In genomic region chr7:8785081-8785480, GRCh38 we compare ENCODE assay signal across 31 cellular contexts.
"Had no signal": no experiment of that assay in that cellular context is flagged by ENCODE, and none has a peak within 500 bp of the region (broad histone marks: within the 10 kb centered on the region; RNA-seq: fewer than 3 reads in every experiment).

No MANE protein-coding gene starts in this region.

- H3K27ac Mint-ChIP-seq: activated CD4-positive, alpha-beta T cell treated with anti-CD3 and anti-CD28 coated beads, Interleukin-2, amount 10 ng/mL, durations not matched to agents 7 days and 5 days; activated CD8-positive, alpha-beta memory T cell treated with anti-CD3 and anti-CD28 coated beads, Interleukin-2, amount 10 ng/mL, durations not matched to agents 7 days and 5 days; activated CD8-positive, alpha-beta T cell treated with anti-CD3 and anti-CD28 coated beads for 36 hours; activated naive CD4-positive, alpha-beta T cell treated with anti-CD3 and anti-CD28 coated beads, Interleukin-2, amount 50 U/mL, for 72 hours; brain; nephron progenitor cell; stimulated activated memory B cell treated with anti-CD40 and anti-IgM and Interleukin-4, amounts not matched to agents 10 μg/mL and 1 μg/mL and 100 μg/mL, for 72 hours; T-helper 2 cell treated with Interferon-gamma antibody and Interleukin-4, amounts not matched to agents 5 μg/mL and 100 μg/mL, for 36 hours had no signal

- H3K36me3 Mint-ChIP-seq: activated CD8-positive, alpha-beta memory T cell treated with anti-CD3 and anti-CD28 coated beads, Interleukin-2, amount 10 ng/mL, durations not matched to agents 7 days and 5 days; activated naive CD4-positive, alpha-beta T cell treated with anti-CD3 and anti-CD28 coated beads, Interleukin-2, amount 50 U/mL, for 72 hours; brain; stimulated activated memory B cell treated with anti-CD40 and anti-IgM and Interleukin-4, amounts not matched to agents 10 μg/mL and 1 μg/mL and 100 μg/mL, for 72 hours had no signal

- H3K36me3 ChIP-seq: esophagus muscularis mucosa, gastrocnemius medialis, heart left ventricle, sigmoid colon, stomach, suprapubic skin, tibial nerve had no signal

- FAIRE-seq: keratinocyte, urothelium cell line had no signal

- ATAC-seq: activated CD8-positive, alpha-beta memory T cell treated with anti-CD3 and anti-CD28 coated beads, Interleukin-2, amount 10 ng/mL, durations not matched to agents 7 days and 5 days; activated CD8-positive, alpha-beta T cell treated with anti-CD3 and anti-CD28 coated beads for 36 hours; activated naive CD4-positive, alpha-beta T cell treated with anti-CD3 and anti-CD28 coated beads, Interleukin-2, amount 50 U/mL, for 72 hours; gastrocnemius medialis; heart left ventricle; left colon; mucosa of descending colon; stimulated activated memory B cell treated with anti-CD40 and anti-IgM and Interleukin-4, amounts not matched to agents 10 μg/mL and 1 μg/mL and 100 μg/mL, for 72 hours had no signal

- H3K9me3 ChIP-seq: esophagus muscularis mucosa, gastrocnemius medialis, heart left ventricle, mucosa of descending colon, sigmoid colon, stomach, suprapubic skin, tibial nerve had no signal

- H3K4me1 Mint-ChIP-seq: activated CD4-positive, alpha-beta T cell treated with anti-CD3 and anti-CD28 coated beads, Interleukin-2, amount 10 ng/mL, durations not matched to agents 7 days and 5 days; activated CD8-positive, alpha-beta memory T cell treated with anti-CD3 and anti-CD28 coated beads, Interleukin-2, amount 10 ng/mL, durations not matched to agents 7 days and 5 days; brain; nephron progenitor cell; stimulated activated memory B cell treated with anti-CD40 and anti-IgM and Interleukin-4, amounts not matched to agents 10 μg/mL and 1 μg/mL and 100 μg/mL, for 72 hours had no signal

- H3K4me3 ChIP-seq: esophagus muscularis mucosa, gastrocnemius medialis, heart left ventricle, mucosa of descending colon, sigmoid colon, smooth muscle cell, stomach, suprapubic skin, tibial nerve had no signal

- H3K27me3 Mint-ChIP-seq: activated CD4-positive, alpha-beta T cell treated with anti-CD3 and anti-CD28 coated beads, Interleukin-2, amount 10 ng/mL, durations not matched to agents 7 days and 5 days; activated CD8-positive, alpha-beta memory T cell treated with anti-CD3 and anti-CD28 coated beads, Interleukin-2, amount 10 ng/mL, durations not matched to agents 7 days and 5 days; activated CD8-positive, alpha-beta T cell treated with anti-CD3 and anti-CD28 coated beads for 36 hours; brain; stimulated activated memory B cell treated with anti-CD40 and anti-IgM and Interleukin-4, amounts not matched to agents 10 μg/mL and 1 μg/mL and 100 μg/mL, for 72 hours had no signal

- H3K4me2 ChIP-seq: smooth muscle cell had no signal

- H3K9me3 Mint-ChIP-seq: brain, nephron progenitor cell had no signal

- DNase-seq: activated CD4-positive, alpha-beta T cell treated with anti-CD3 and anti-CD28 coated beads, Interleukin-2, amount 10 ng/mL, durations not matched to agents 7 days and 5 days; activated CD4-positive, CD25-positive, alpha-beta regulatory T cell treated with anti-CD3 and anti-CD28 coated beads, Interleukin-2, amount 50 U/mL, for 72 hours; activated CD8-positive, alpha-beta memory T cell treated with anti-CD3 and anti-CD28 coated beads, Interleukin-2, amount 10 ng/mL, durations not matched to agents 7 days and 5 days; activated CD8-positive, alpha-beta T cell treated with anti-CD3 and anti-CD28 coated beads for 36 hours; activated gamma-delta T cell treated with Interleukin-2 at 50 U/mL for 16 hours; activated T-cell treated with anti-CD3 and anti-CD28 coated beads for 4 hours; aorta; caudate nucleus; dermis blood vessel endothelial cell; effector memory CD4-positive, alpha-beta T cell; gastrocnemius medialis; heart left ventricle; left colon; mesenchymal stem cell; mucosa of descending colon; nephron progenitor cell; occipital lobe; sigmoid colon; stimulated activated CD4-positive, alpha-beta T cell treated with anti-CD3 and anti-CD28 coated beads, Interleukin-15, amount 100 ng/mL, for 24 hours; stomach had no signal

- H3K4me3 Mint-ChIP-seq: activated CD4-positive, alpha-beta T cell treated with anti-CD3 and anti-CD28 coated beads, Interleukin-2, amount 10 ng/mL, durations not matched to agents 7 days and 5 days; activated CD8-positive, alpha-beta memory T cell treated with anti-CD3 and anti-CD28 coated beads, Interleukin-2, amount 10 ng/mL, durations not matched to agents 7 days and 5 days; activated CD8-positive, alpha-beta T cell treated with anti-CD3 and anti-CD28 coated beads for 36 hours; brain; nephron progenitor cell; stimulated activated memory B cell treated with anti-CD40 and anti-IgM and Interleukin-4, amounts not matched to agents 10 μg/mL and 1 μg/mL and 100 μg/mL, for 72 hours; T-helper 2 cell treated with Interferon-gamma antibody and Interleukin-4, amounts not matched to agents 5 μg/mL and 100 μg/mL, for 36 hours had no signal

- H3K27me3 ChIP-seq: esophagus muscularis mucosa, gastrocnemius medialis, heart left ventricle, sigmoid colon, stomach, suprapubic skin, tibial nerve had no signal

- H3K4me1 ChIP-seq: esophagus muscularis mucosa, gastrocnemius medialis, heart left ventricle, sigmoid colon, stomach, suprapubic skin, tibial nerve had no signal

- H3K27ac ChIP-seq: esophagus muscularis mucosa, gastrocnemius medialis, heart left ventricle, sigmoid colon, stomach, suprapubic skin, tibial nerve, VCaP had no signal
